Comparison of ENCODE assay signal across 15 cellular contexts in genomic region chr3:23253214-23253613, GRCh38. TPM values are rescaled to one million over a fixed set of nuclear protein-coding genes. Genes with fewer than 3 reads are reported as not detected.
DNase-seq lines count a peak whose midpoint lies in the region; ATAC-seq, FAIRE-seq and TF ChIP-seq lines count a peak whose summit lies in the region.
"Had no signal": no experiment of that assay in that cellular context is flagged by ENCODE, and none has a peak within 500 bp of the region (broad histone marks: within the 10 kb centered on the region; RNA-seq: fewer than 3 reads in every experiment).

No MANE protein-coding gene starts in this region.

- no peaks in the 10 kb centered on the region for H3K9me3 Mint-ChIP-seq in glutamatergic neuron (ENCODE audit: unreplicated experiment)

- H3K27ac Mint-ChIP-seq in glutamatergic neuron (ENCODE audit: unreplicated experiment), result no peak overlapping the region
- H3K27ac Mint-ChIP-seq: activated naive CD8-positive, alpha-beta T cell treated with anti-CD3 and anti-CD28 coated beads, Interleukin-2, amount 10 ng/mL, durations not matched to agents 7 days and 5 days had no signal

- no peaks in the 10 kb centered on the region for H3K27me3 Mint-ChIP-seq in glutamatergic neuron (ENCODE audit: unreplicated experiment)
- H3K27me3 Mint-ChIP-seq: activated naive CD8-positive, alpha-beta T cell treated with anti-CD3 and anti-CD28 coated beads, Interleukin-2, amount 10 ng/mL, durations not matched to agents 7 days and 5 days had no signal

- no peak for TF ChIP-seq POLR2A in GM12892 (IDR thresholded peaks at IDR 0.05; ENCODE audit: low read depth, low read length)

- DNase-seq in GM12892 (ENCODE audit: insufficient read length) (no peak), dermis blood vessel endothelial cell (no peak), caudate nucleus (lab: John Stamatoyannopoulos, UW) (no peak), glutamatergic neuron (no peak)
- DNase-seq in stimulated activated CD4-positive, alpha-beta T cell treated with anti-CD3 and anti-CD28 coated beads, Interleukin-2, amount 100 ng/mL, for 24 hours, result no peak
- DNase-seq: activated CD4-positive, alpha-beta T cell treated with anti-CD3 and anti-CD28 coated beads for 4 hours; activated naive CD8-positive, alpha-beta T cell treated with anti-CD3 and anti-CD28 coated beads, Interleukin-2, amount 10 ng/mL, durations not matched to agents 7 days and 5 days; BE2C; effector CD4-positive, alpha-beta T cell; NCI-H2081 had no signal

- H3K27ac ChIP-seq in caudate nucleus (ENCODE audit: low read depth, low read length), result no peak overlapping the region
- H3K27ac ChIP-seq: right atrium auricular region, SJSA1 had no signal

- no peaks in the 10 kb centered on the region for H3K4me1 Mint-ChIP-seq in glutamatergic neuron (ENCODE audit: low read depth, unreplicated experiment)

- no peak for TF ChIP-seq CTCF in glutamatergic neuron (IDR thresholded peaks at IDR 0.05; ENCODE audit: partially characterized antibody, unreplicated experiment)

- no peak overlapping the region for H3K4me3 Mint-ChIP-seq in glutamatergic neuron (ENCODE audit: unreplicated experiment)
- H3K4me3 Mint-ChIP-seq: activated naive CD8-positive, alpha-beta T cell treated with anti-CD3 and anti-CD28 coated beads, Interleukin-2, amount 10 ng/mL, durations not matched to agents 7 days and 5 days had no signal

- ATAC-seq in GM19395 (IDR thresholded peaks at IDR 0.05; ENCODE audit: unreplicated experiment) (peak; percentile 78), HG02798 (IDR thresholded peaks at IDR 0.05; ENCODE audit: poor library complexity, unreplicated experiment) (peak; percentile 76), HG03469 (IDR thresholded peaks at IDR 0.05; ENCODE audit: unreplicated experiment) (peak; percentile 70)

- no peaks in the 10 kb centered on the region for H3K36me3 Mint-ChIP-seq in glutamatergic neuron (ENCODE audit: unreplicated experiment)

- FAIRE-seq in GM12892 (lab: Jason Lieb, UNC), result peak; percentile 67

RNA-seq across cellular contexts. Expression of gene UBE2E2, which starts 50.1 kb away (rescaled TPM):
- polyA plus RNA-seq in GM12892 (2012; ENCODE audit: missing spikeins), result 34.3 TPM
- total RNA-seq in dermis blood vessel endothelial cell, result 28.0 and 32.2 TPM in 2 replicates
- 40.6 TPM for total RNA-seq in glutamatergic neuron (ENCODE audit: unreplicated experiment)
